Comparison of ENCODE assay signal across 12 cellular contexts in the genomic region with DNA sequence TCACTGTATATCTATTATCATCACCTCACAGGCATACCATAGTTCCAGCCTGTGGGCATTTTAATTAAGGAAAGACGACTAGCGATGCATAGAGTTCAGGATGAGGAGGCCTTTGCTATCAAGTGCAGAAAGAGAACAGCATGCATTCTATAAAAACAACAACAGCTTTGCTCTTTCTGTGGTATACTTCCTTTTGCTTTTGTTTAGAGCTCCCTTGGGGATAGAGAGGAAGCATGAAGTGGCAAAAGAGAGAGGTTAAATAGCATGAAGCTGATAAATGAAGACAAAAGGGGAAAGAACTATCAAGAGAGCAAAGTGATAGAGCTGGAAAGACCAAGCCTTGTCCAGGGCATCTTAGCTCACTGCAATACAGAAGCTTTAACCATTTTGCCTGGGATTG.
DNase-seq lines count a peak whose midpoint lies in the region; ATAC-seq and TF ChIP-seq lines count a peak whose summit lies in the region.
"Had no signal": no experiment of that assay in that cellular context is flagged by ENCODE, and none has a peak within 500 bp of the region (broad histone marks: within the 10 kb centered on the region; RNA-seq: fewer than 3 reads in every experiment).

No MANE protein-coding gene starts in this region.

- H3K4me3 Mint-ChIP-seq in stimulated activated naive B cell treated with anti-CD40 and anti-IgM and Interleukin-4, amounts not matched to agents 10 μg/mL and 1 μg/mL and 100 μg/mL, for 72 hours = peak overlapping the region in 1 of 2 donors; percentile 3

- H3K9me3 Mint-ChIP-seq in stimulated activated naive B cell treated with anti-CD40 and anti-IgM and Interleukin-4, amounts not matched to agents 10 μg/mL and 1 μg/mL and 100 μg/mL, for 72 hours = peaks cover 0 to 2% of the 10 kb centered on the region in 2 donors

- H3K27me3 Mint-ChIP-seq in stimulated activated naive B cell treated with anti-CD40 and anti-IgM and Interleukin-4, amounts not matched to agents 10 μg/mL and 1 μg/mL and 100 μg/mL, for 72 hours = no peaks in the 10 kb centered on the region

- H3K27ac Mint-ChIP-seq in stimulated activated naive B cell treated with anti-CD40 and anti-IgM and Interleukin-4, amounts not matched to agents 10 μg/mL and 1 μg/mL and 100 μg/mL, for 72 hours = no peak overlapping the region

- TF ChIP-seq POLR2A in NB4 (IDR thresholded peaks at IDR 0.05; ENCODE audit: extremely low read depth, insufficient read length) = no peak

- no peak for TF ChIP-seq CTCF in NB4 (IDR thresholded peaks at IDR 0.05; ENCODE audit: low read depth, low read length)

- H3K4me3 ChIP-seq in NB4 (ENCODE audit: low read depth, low read length) = no peak overlapping the region
- H3K4me3 ChIP-seq: SJCRH30 had no signal

- DNase-seq in NOMO-1 treated with DMSO at 0.1 percent for 48 hours (lab: John Stamatoyannopoulos, UW; ENCODE audit: unreplicated experiment) = peak; percentile 3
- no peak for DNase-seq in NOMO-1 treated with dmso at 0.1 percent for 144 hours (lab: John Stamatoyannopoulos, UW; ENCODE audit: unreplicated experiment)
- peak; percentile 87 for DNase-seq in NB4 (ENCODE audit: low read depth)
- DNase-seq in stimulated activated naive B cell treated with anti-CD40 and anti-IgM and Interleukin-4, amounts not matched to agents 10 μg/mL and 1 μg/mL and 100 μg/mL, for 72 hours = no peak
- no peak for DNase-seq in KG1 (lab: John Stamatoyannopoulos, UW)
- DNase-seq in activated effector memory CD4-positive, alpha-beta T cell treated with Interleukin-2 at 50 U/mL for 16 hours = no peak
- no peak for DNase-seq in GM19240 (ENCODE audit: insufficient read length, low spot score)
- DNase-seq: activated CD8-positive, alpha-beta memory T cell treated with anti-CD3 and anti-CD28 coated beads, Interleukin-2, amount 50 U/mL, for 4 hours; NCI-H1930 had no signal

- peak; percentile 64 for ATAC-seq in HG02763 (IDR thresholded peaks at IDR 0.05; ENCODE audit: unreplicated experiment)
- peak; percentile 83 to 87 for ATAC-seq in stimulated activated naive B cell treated with anti-CD40 and anti-IgM and Interleukin-4, amounts not matched to agents 10 μg/mL and 1 μg/mL and 100 μg/mL, for 72 hours (replicated peaks)
- ATAC-seq: sciatic nerve had no signal

- peaks cover 23 to 33% of the 10 kb centered on the region in 2 donors for H3K4me1 Mint-ChIP-seq in stimulated activated naive B cell treated with anti-CD40 and anti-IgM and Interleukin-4, amounts not matched to agents 10 μg/mL and 1 μg/mL and 100 μg/mL, for 72 hours

- peaks cover 9 to 19% of the 10 kb centered on the region in 2 donors for H3K36me3 Mint-ChIP-seq in stimulated activated naive B cell treated with anti-CD40 and anti-IgM and Interleukin-4, amounts not matched to agents 10 μg/mL and 1 μg/mL and 100 μg/mL, for 72 hours

Comparison
In these comparisons a context has a peak if more than half of its experiments do, and no peak if none do; other contexts are left out.
1. DNase-seq: peak in NOMO-1 treated with DMSO at 0.1 percent for 48 hours (single experiment) and NB4 (single experiment); none in NOMO-1 treated with dmso at 0.1 percent for 144 hours (single experiment), stimulated activated naive B cell treated with anti-CD40 and anti-IgM and Interleukin-4, amounts not matched to agents 10 μg/mL and 1 μg/mL and 100 μg/mL, for 72 hours (single experiment), KG1 (single experiment), activated effector memory CD4-positive, alpha-beta T cell treated with Interleukin-2 at 50 U/mL for 16 hours (single experiment) and GM19240 (single experiment).